9 cellular contexts compared by ENCODE assay signal in genomic region chr4:87026795-87027495, GRCh38.
DNase-seq lines count a peak whose midpoint lies in the region; ATAC-seq and TF ChIP-seq lines count a peak whose summit lies in the region.
"Had no signal": no experiment of that assay in that cellular context is flagged by ENCODE, and none has a peak within 500 bp of the region (broad histone marks: within the 10 kb centered on the region; RNA-seq: fewer than 3 reads in every experiment).

No MANE protein-coding gene starts in this region.

- H3K4me3 ChIP-seq in endodermal cell (ENCODE audit: low read length), result peak overlapping the region; percentile 21
- no peak overlapping the region for H3K4me3 ChIP-seq in CD8-positive, alpha-beta T cell (ENCODE audit: low read depth, low read length)

- no peaks in the 10 kb centered on the region for H3K9me3 ChIP-seq in endodermal cell (ENCODE audit: control insufficient read depth, low read length)
- no peaks in the 10 kb centered on the region for H3K9me3 ChIP-seq in CD8-positive, alpha-beta T cell (ENCODE audit: low read length)

- peaks cover 26% of the 10 kb centered on the region for H3K4me1 Mint-ChIP-seq in stimulated activated naive CD8-positive, alpha-beta T cell treated with anti-CD3 and anti-CD28 coated beads, Interleukin-15, amount 100 ng/mL, for 72 hours
- H3K4me1 Mint-ChIP-seq in endodermal cell, result peaks cover 62% of the 10 kb centered on the region
- peaks cover 60% of the 10 kb centered on the region for H3K4me1 Mint-ChIP-seq in CD8-positive, alpha-beta T cell (ENCODE audit: low read depth)

- intact Hi-C loops in CD8-positive, alpha-beta T cell (cut with DNase I, micrococcal nuclease), result no loop called here

- CTCF ChIA-PET in CD8-positive, alpha-beta T cell (lab: Charles Lee), result no interaction called here

- peak; percentile 33 for ATAC-seq in stimulated activated naive CD8-positive, alpha-beta T cell treated with anti-CD3 and anti-CD28 coated beads, Interleukin-15, Interleukin-2, amounts not matched to agents 100 U/mL and 50 U/mL, for 24 hours
- no peak for ATAC-seq in stimulated activated naive CD8-positive, alpha-beta T cell treated with anti-CD3 and anti-CD28 coated beads, Interleukin-15, amount 100 ng/mL, for 72 hours
- peak; percentile 74 for ATAC-seq in HG03354 (IDR thresholded peaks at IDR 0.05; ENCODE audit: poor library complexity, severe bottlenecking, unreplicated experiment)
- no peak for ATAC-seq in CD8-positive, alpha-beta T cell

- no peak overlapping the region for H3K4me3 Mint-ChIP-seq in stimulated activated naive CD8-positive, alpha-beta T cell treated with anti-CD3 and anti-CD28 coated beads, Interleukin-15, amount 100 ng/mL, for 72 hours
- H3K4me3 Mint-ChIP-seq in endodermal cell, result peak overlapping the region; percentile 1
- H3K4me3 Mint-ChIP-seq in CD8-positive, alpha-beta T cell, result no peak overlapping the region

- no peak overlapping the region for H3K27ac ChIP-seq in endodermal cell (ENCODE audit: low read depth, low read length)
- no peak overlapping the region for H3K27ac ChIP-seq in CD8-positive, alpha-beta T cell (ENCODE audit: low read depth, low read length)

- no peaks in the 10 kb centered on the region for H3K36me3 Mint-ChIP-seq in endodermal cell (ENCODE audit: low read depth)
- peaks cover 3% of the 10 kb centered on the region for H3K36me3 Mint-ChIP-seq in CD8-positive, alpha-beta T cell

- no peaks in the 10 kb centered on the region for H3K9me3 Mint-ChIP-seq in stimulated activated naive CD8-positive, alpha-beta T cell treated with anti-CD3 and anti-CD28 coated beads, Interleukin-15, amount 100 ng/mL, for 72 hours
- no peaks in the 10 kb centered on the region for H3K9me3 Mint-ChIP-seq in endodermal cell
- no peaks in the 10 kb centered on the region for H3K9me3 Mint-ChIP-seq in CD8-positive, alpha-beta T cell

- H3K27me3 Mint-ChIP-seq in stimulated activated naive CD8-positive, alpha-beta T cell treated with anti-CD3 and anti-CD28 coated beads, Interleukin-15, amount 100 ng/mL, for 72 hours, result no peaks in the 10 kb centered on the region
- H3K27me3 Mint-ChIP-seq in endodermal cell (ENCODE audit: insufficient read depth), result no peaks in the 10 kb centered on the region
- H3K27me3 Mint-ChIP-seq in CD8-positive, alpha-beta T cell (ENCODE audit: low read depth), result no peaks in the 10 kb centered on the region

- TF ChIP-seq CTCF in endodermal cell (conservative IDR thresholded peaks at IDR 0.05), result no peak
- no peak for TF ChIP-seq CTCF in CD8-positive, alpha-beta T cell (IDR thresholded peaks at IDR 0.05)

- H3K4me1 ChIP-seq in endodermal cell (ENCODE audit: control insufficient read depth, insufficient read depth, low read length), result peaks cover 52% of the 10 kb centered on the region
- no peaks in the 10 kb centered on the region for H3K4me1 ChIP-seq in CD8-positive, alpha-beta T cell (ENCODE audit: insufficient read depth, low read length)

- H3K36me3 ChIP-seq in endodermal cell (ENCODE audit: control insufficient read depth, insufficient read depth, low read length), result no peaks in the 10 kb centered on the region
- H3K36me3 ChIP-seq in CD8-positive, alpha-beta T cell (ENCODE audit: insufficient read depth, low read length), result no peaks in the 10 kb centered on the region

- POLR2A ChIA-PET in CD8-positive, alpha-beta T cell (lab: Charles Lee), result interaction anchor here (1.4 kb wide), 1 partner anchor 20 kb away, joined by 3 read pairs; no protein-coding TSS in a partner anchor

- H3K9ac ChIP-seq in endodermal cell (ENCODE audit: extremely low read depth, low read length, poor library complexity, severe bottlenecking), result peak overlapping the region; percentile 9

- H3K27ac Mint-ChIP-seq in stimulated activated naive CD8-positive, alpha-beta T cell treated with anti-CD3 and anti-CD28 coated beads, Interleukin-15, amount 100 ng/mL, for 72 hours, result no peak overlapping the region
- peak overlapping the region; percentile 67 for H3K27ac Mint-ChIP-seq in endodermal cell
- no peak overlapping the region for H3K27ac Mint-ChIP-seq in CD8-positive, alpha-beta T cell

- H3K27me3 ChIP-seq in endodermal cell (ENCODE audit: control insufficient read depth, insufficient read depth, low read length, poor library complexity, severe bottlenecking), result no peaks in the 10 kb centered on the region
- H3K27me3 ChIP-seq in CD8-positive, alpha-beta T cell (ENCODE audit: insufficient read depth, low read length), result no peaks in the 10 kb centered on the region

- WGBS in endodermal cell (ENCODE audit: insufficient coverage in 1 of 2, insufficient read length in 1 of 2), 2 experiments, result 84 to 85% methylated on average over 3 to 4 of the region's 4 CpGs

- no peak for DNase-seq in stimulated activated naive CD8-positive, alpha-beta T cell treated with anti-CD3 and anti-CD28 coated beads, Interleukin-15, Interleukin-2, amounts not matched to agents 100 U/mL and 50 U/mL, for 24 hours
- DNase-seq in stimulated activated naive CD8-positive, alpha-beta T cell treated with anti-CD3 and anti-CD28 coated beads, Interleukin-15, amount 100 ng/mL, for 72 hours, result no peak
- DNase-seq in endodermal cell (no peak), 8988T (no peak), iPS-NIHi11 (ENCODE audit: low spot score) (no peak)
- DNase-seq in CD8-positive, alpha-beta T cell, result no peak
- no peak for DNase-seq in central memory CD4-positive, alpha-beta T cell
- DNase-seq: NCI-H146 had no signal

Comparison
In these comparisons a context has a peak if more than half of its experiments do, and no peak if none do; other contexts are left out.
1. ATAC-seq: peak in stimulated activated naive CD8-positive, alpha-beta T cell treated with anti-CD3 and anti-CD28 coated beads, Interleukin-15, Interleukin-2, amounts not matched to agents 100 U/mL and 50 U/mL, for 24 hours (single experiment) and HG03354 (single experiment); none in stimulated activated naive CD8-positive, alpha-beta T cell treated with anti-CD3 and anti-CD28 coated beads, Interleukin-15, amount 100 ng/mL, for 72 hours (single experiment) and CD8-positive, alpha-beta T cell (single experiment).